Comparison of ENCODE assay signal across 20 cellular contexts in the genomic region with DNA sequence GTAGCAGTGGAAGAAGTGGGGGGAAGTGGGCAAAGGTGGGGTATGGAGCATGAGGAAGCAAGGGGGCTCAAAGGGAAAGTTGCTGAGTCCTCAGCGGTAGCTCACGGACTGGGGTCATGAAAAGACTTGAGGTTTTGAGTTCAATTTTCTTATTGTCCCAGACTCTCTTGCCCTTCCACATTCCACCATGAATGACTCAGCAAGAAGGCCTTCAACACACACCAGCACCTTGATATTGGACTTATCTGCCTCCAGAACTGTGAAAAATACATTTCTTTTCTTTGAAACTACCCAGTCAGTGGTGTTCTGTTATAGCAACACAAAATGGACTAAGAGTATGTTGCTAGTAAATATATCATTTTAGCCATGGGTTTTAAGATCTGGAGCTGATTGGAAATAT. TPM values are rescaled to one million over a fixed set of nuclear protein-coding genes. Genes with fewer than 3 reads are reported as not detected.
DNase-seq lines count a peak whose midpoint lies in the region; ATAC-seq, FAIRE-seq and TF ChIP-seq lines count a peak whose summit lies in the region.
"Had no signal": no experiment of that assay in that cellular context is flagged by ENCODE, and none has a peak within 500 bp of the region (broad histone marks: within the 10 kb centered on the region; RNA-seq: fewer than 3 reads in every experiment).

No MANE protein-coding gene starts in this region.

- H3K27me3 ChIP-seq in GM23338 (ENCODE audit: insufficient read depth) (no peaks in the 10 kb centered on the region), foreskin keratinocyte (no peaks in the 10 kb centered on the region)
- H3K27me3 ChIP-seq: testis had no signal

- H3K27me3 Mint-ChIP-seq in GM23338 (ENCODE audit: insufficient read depth, low read depth, poor library complexity) = peaks cover 4% of the 10 kb centered on the region
- no peaks in the 10 kb centered on the region for H3K27me3 Mint-ChIP-seq in activated CD8-positive, alpha-beta T cell treated with anti-CD3 and anti-CD28 coated beads, Interleukin-2, amount 10 ng/mL, durations not matched to agents 7 days and 5 days (ENCODE audit: low read depth)

- H3K27ac Mint-ChIP-seq in GM23338 = peak overlapping the region; percentile 85
- H3K27ac Mint-ChIP-seq in activated CD8-positive, alpha-beta T cell treated with anti-CD3 and anti-CD28 coated beads, Interleukin-2, amount 10 ng/mL, durations not matched to agents 7 days and 5 days = no peak overlapping the region
- H3K27ac Mint-ChIP-seq: activated T-cell treated with anti-CD3 and anti-CD28 coated beads, Interleukin-2, amount 50 U/mL, for 72 hours had no signal

- H3K79me2 ChIP-seq in GM23338 (replicated peaks; ENCODE audit: insufficient read depth) = no peaks in the 10 kb centered on the region

- CTCF ChIA-PET in activated CD8-positive, alpha-beta T cell treated with anti-CD3 and anti-CD28 coated beads, Interleukin-2, amount 10 ng/mL, durations not matched to agents 7 days and 5 days (lab: Charles Lee) = no interaction called here

- DNase-seq in A172 (ENCODE audit: low spot score) (peak; percentile 38), GM23338 (ENCODE audit: low spot score) (no peak), astrocyte of the cerebellum (ENCODE audit: low read depth) (peak; percentile 4), foreskin keratinocyte (peak; percentile 70 to 85), GM19239 (ENCODE audit: insufficient read length, low spot score) (no peak), kidney glomerular epithelial cell (lab: John Stamatoyannopoulos, UW) (no peak), Kasumi-1 (lab: John Stamatoyannopoulos, UW) (no peak)
- no peak for DNase-seq in activated CD8-positive, alpha-beta T cell treated with anti-CD3 and anti-CD28 coated beads, Interleukin-2, amount 10 ng/mL, durations not matched to agents 7 days and 5 days
- DNase-seq: activated CD4-positive, alpha-beta T cell treated with anti-CD3 and anti-CD28 coated beads, Interleukin-2, amount 50 U/mL, for 1 hour; activated T-cell treated with anti-CD3 and anti-CD28 coated beads, Interleukin-2, amount 50 U/mL, for 72 hours; amniotic stem cell; DMS79; KG1; kidney; NCI-H526; psoas muscle; RPMI8226; testis had no signal

- in situ Hi-C loops in astrocyte of the cerebellum (cut with HindIII; ENCODE audit: low sequenced_read_pairs) = no loop called here

- H3K4me3 ChIP-seq in GM23338 = no peak overlapping the region
- no peak overlapping the region for H3K4me3 ChIP-seq in astrocyte of the cerebellum (ENCODE audit: low read depth, low read length)
- H3K4me3 ChIP-seq: psoas muscle, testis had no signal

- H3K4me3 Mint-ChIP-seq in GM23338 = no peak overlapping the region
- no peak overlapping the region for H3K4me3 Mint-ChIP-seq in activated CD8-positive, alpha-beta T cell treated with anti-CD3 and anti-CD28 coated beads, Interleukin-2, amount 10 ng/mL, durations not matched to agents 7 days and 5 days
- H3K4me3 Mint-ChIP-seq: activated T-cell treated with anti-CD3 and anti-CD28 coated beads, Interleukin-2, amount 50 U/mL, for 72 hours had no signal

- no peaks in the 10 kb centered on the region for H3K36me3 Mint-ChIP-seq in GM23338 (ENCODE audit: low read depth)
- no peaks in the 10 kb centered on the region for H3K36me3 Mint-ChIP-seq in activated CD8-positive, alpha-beta T cell treated with anti-CD3 and anti-CD28 coated beads, Interleukin-2, amount 10 ng/mL, durations not matched to agents 7 days and 5 days (ENCODE audit: low read depth)

- H3F3A ChIP-seq in GM23338 (replicated peaks; ENCODE audit: low read depth) = 0 out of 2 replicates have a peak, but pooled peaks cover 3% of the 10 kb centered on the region

- POLR2A ChIA-PET in activated CD8-positive, alpha-beta T cell treated with anti-CD3 and anti-CD28 coated beads, Interleukin-2, amount 10 ng/mL, durations not matched to agents 7 days and 5 days (lab: Charles Lee) = no interaction called here

- H3K27ac ChIP-seq in GM23338 (ENCODE audit: low read depth) (no peak overlapping the region), foreskin keratinocyte (peak overlapping the region; percentile 49)
- H3K27ac ChIP-seq: psoas muscle, testis had no signal

- H2AFZ ChIP-seq in GM23338 = peak overlapping the region; percentile 40; the same call in 1 of the 2 replicates

- H3K9me2 ChIP-seq in GM23338 (ENCODE audit: insufficient read depth) = no peaks in the 10 kb centered on the region

- FAIRE-seq in GM19239 (lab: Jason Lieb, UNC) = no peak
- FAIRE-seq: GM12892, kidney had no signal

- no peak for ATAC-seq in GM23338
- ATAC-seq in foreskin keratinocyte = peak; percentile 48
- no peak for ATAC-seq in activated CD8-positive, alpha-beta T cell treated with anti-CD3 and anti-CD28 coated beads, Interleukin-2, amount 10 ng/mL, durations not matched to agents 7 days and 5 days
- ATAC-seq: activated T-cell treated with anti-CD3 and anti-CD28 coated beads, Interleukin-2, amount 50 U/mL, for 72 hours; psoas muscle had no signal

- H3K9me3 Mint-ChIP-seq in GM23338 = peaks cover 3% of the 10 kb centered on the region; the same call in 1 of the 3 replicates
- no peaks in the 10 kb centered on the region for H3K9me3 Mint-ChIP-seq in activated CD8-positive, alpha-beta T cell treated with anti-CD3 and anti-CD28 coated beads, Interleukin-2, amount 10 ng/mL, durations not matched to agents 7 days and 5 days (ENCODE audit: insufficient read depth)
- H3K9me3 Mint-ChIP-seq: activated T-cell treated with anti-CD3 and anti-CD28 coated beads, Interleukin-2, amount 50 U/mL, for 72 hours had no signal

- no peak for TF ChIP-seq CTCF in GM23338 (conservative IDR thresholded peaks at IDR 0.05; ENCODE audit: low read depth in 2 of 2)
- no peak for TF ChIP-seq CTCF in astrocyte of the cerebellum (IDR thresholded peaks at IDR 0.05; ENCODE audit: low read depth, low read length, missing control alignments)
- TF ChIP-seq CTCF in foreskin keratinocyte (conservative IDR thresholded peaks at IDR 0.05) = no peak

- no peaks in the 10 kb centered on the region for H3K4me1 ChIP-seq in GM23338 (ENCODE audit: insufficient read depth)
- peaks cover 27% of the 10 kb centered on the region for H3K4me1 ChIP-seq in foreskin keratinocyte
- H3K4me1 ChIP-seq: testis had no signal

- H3K4me1 Mint-ChIP-seq in GM23338 = peaks cover 10% of the 10 kb centered on the region; the same call in 1 of the 3 replicates
- peaks cover 10% of the 10 kb centered on the region for H3K4me1 Mint-ChIP-seq in activated CD8-positive, alpha-beta T cell treated with anti-CD3 and anti-CD28 coated beads, Interleukin-2, amount 10 ng/mL, durations not matched to agents 7 days and 5 days (ENCODE audit: low read depth)

- no peaks in the 10 kb centered on the region for H3K36me3 ChIP-seq in GM23338 (ENCODE audit: insufficient read depth)

- H4K20me1 ChIP-seq in GM23338 (replicated peaks; ENCODE audit: insufficient read depth) = no peaks in the 10 kb centered on the region

- H3K4me2 ChIP-seq in GM23338 = no peak overlapping the region

TF ChIP-seq in GM23338, 12 proteins besides CTCF, POLR2A, EP300 and RAD21 (continues in another document):
- TF ChIP-seq EZH2phosphoT487 (IDR thresholded peaks at IDR 0.05; ENCODE audit: unreplicated experiment) (no peak), EZH2 (IDR thresholded peaks at IDR 0.05; ENCODE audit: low read depth, unreplicated experiment) (no peak)

RNA-seq across cellular contexts. Expression of a gene that starts 17.3 kb away (rescaled TPM):
- 1.2 and 3.3 TPM in 2 replicates for total RNA-seq in A172 (2014; rRNA removed; shearing (Covaris generic))
- total RNA-seq in GM23338 (2014; rRNA removed; shearing (Covaris generic)) = 0.08 and 0.90 TPM in 2 replicates
- polyA plus RNA-seq in GM23338 (2016; fragmentation: Nextera tagmentation; extraction: Ambion mirVana) (0.70 and 1.2 TPM in 2 replicates), foreskin keratinocyte (7.2 and 8.6 TPM in 2 replicates)
- 6.3 and 10.6 TPM in 2 replicates for total RNA-seq in foreskin keratinocyte
- total RNA-seq in activated CD8-positive, alpha-beta T cell treated with anti-CD3 and anti-CD28 coated beads, Interleukin-2, amount 10 ng/mL, durations not matched to agents 7 days and 5 days = not detected
- total RNA-seq: activated T-cell treated with anti-CD3 and anti-CD28 coated beads, Interleukin-2, amount 50 U/mL, for 72 hours; psoas muscle; T-helper 2 cell treated with Interferon-gamma antibody and Interleukin-4, amounts not matched to agents 100 ng/mL and 5 ng/mL, for 36 hours had no signal

RNA-seq across cellular contexts. Expression of a gene that starts 32.1 kb away (rescaled TPM):
- total RNA-seq in A172 (2014; rRNA removed; shearing (Covaris generic)) = 61.3 and 64.5 TPM in 2 replicates
- 254 and 281 TPM in 2 replicates for total RNA-seq in GM23338 (2014; rRNA removed; shearing (Covaris generic))
- polyA plus RNA-seq in GM23338 (2016; fragmentation: Nextera tagmentation; extraction: Ambion mirVana) (156 and 162 TPM in 2 replicates), foreskin keratinocyte (31.1 and 35.9 TPM in 2 replicates)
- 52.4 and 55.7 TPM in 2 replicates for total RNA-seq in foreskin keratinocyte
- total RNA-seq in activated CD8-positive, alpha-beta T cell treated with anti-CD3 and anti-CD28 coated beads, Interleukin-2, amount 10 ng/mL, durations not matched to agents 7 days and 5 days = 10 to 100 TPM; 51.2 to 53.8 TPM

Comparison
In these comparisons a context has a peak if more than half of its experiments do, and no peak if none do; other contexts are left out.
1. DNase-seq: peak in A172 (single experiment), astrocyte of the cerebellum (single experiment) and foreskin keratinocyte (2 of 2); none in GM23338 (single experiment), activated CD8-positive, alpha-beta T cell treated with anti-CD3 and anti-CD28 coated beads, Interleukin-2, amount 10 ng/mL, durations not matched to agents 7 days and 5 days (single experiment), GM19239 (single experiment), kidney glomerular epithelial cell (single experiment) and Kasumi-1 (0 of 2).